ENCODE assay signal across 28 cellular contexts in genomic region chr3:119085070-119085439, GRCh38. TPM values are rescaled to one million over a fixed set of nuclear protein-coding genes. Genes with fewer than 3 reads are reported as not detected.
"Had no signal": no experiment of that assay in that cellular context is flagged by ENCODE, and none has a peak within 500 bp of the region (broad histone marks: within the 10 kb centered on the region; RNA-seq: fewer than 3 reads in every experiment).

No MANE protein-coding gene starts in this region.

- FAIRE-seq: small intestine had no signal

- H3K4me3 ChIP-seq: adrenal gland, ascending aorta, colonic mucosa, dorsolateral prefrontal cortex, esophagus squamous epithelium, gastrocnemius medialis, lung, neural progenitor cell, tibial artery had no signal

- H3K9ac ChIP-seq: neural progenitor cell had no signal

- ATAC-seq: activated CD4-positive, alpha-beta T cell treated with anti-CD3 and anti-CD28 coated beads for 36 hours; activated T-cell treated with anti-CD3 and anti-CD28 coated beads, Interleukin-2, amount 50 U/mL, for 4 hours; gastrocnemius medialis; left lobe of liver; naive thymus-derived CD8-positive, alpha-beta T cell; sciatic nerve; stimulated activated effector memory CD8-positive, alpha-beta T cell treated with anti-CD3 and anti-CD28 coated beads, Interleukin-12 subunit alpha, Interleukin-12 subunit beta, amount 100 ng/mL, for 72 hours had no signal

- H3K36me3 ChIP-seq: adrenal gland, ascending aorta, colonic mucosa, esophagus squamous epithelium, gastrocnemius medialis, neural progenitor cell, tibial artery had no signal

- DNase-seq: activated B cell treated with CpG ODN at 0.5 μM for 24 hours; activated CD4-positive, alpha-beta T cell treated with anti-CD3 and anti-CD28 coated beads for 36 hours; activated CD4-positive, alpha-beta T cell treated with anti-CD3 and anti-CD28 coated beads, Interleukin-2, amount 50 U/mL, for 4 hours; activated CD8-positive, alpha-beta memory T cell treated with anti-CD3 and anti-CD28 coated beads for 24 hours; activated CD8-positive, alpha-beta memory T cell treated with anti-CD3 and anti-CD28 coated beads, Interleukin-2, amount 50 U/mL, for 4 hours; activated naive CD4-positive, alpha-beta T cell; activated T-cell treated with anti-CD3 and anti-CD28 coated beads, Interleukin-2, amount 50 U/mL, for 4 hours; adrenal gland; colonic mucosa; dorsolateral prefrontal cortex; esophagus squamous epithelium; gastrocnemius medialis; hypothalamus; immature natural killer cell; naive thymus-derived CD8-positive, alpha-beta T cell; small intestine; stimulated activated CD4-positive, alpha-beta T cell treated with anti-CD3 and anti-CD28 coated beads, Interleukin-2, amount 100 ng/mL, for 24 hours; stimulated activated naive CD8-positive, alpha-beta T cell treated with anti-CD3 and anti-CD28 coated beads, Interleukin-15, amount 100 ng/mL, for 72 hours; T1000; tibial artery had no signal

- H3K9me3 ChIP-seq: adrenal gland, ascending aorta, colonic mucosa, esophagus squamous epithelium, gastrocnemius medialis, tibial artery had no signal

- H3K4me2 ChIP-seq: neural progenitor cell had no signal

- H2AFZ ChIP-seq: neural progenitor cell had no signal

- H3K27me3 ChIP-seq: adrenal gland, ascending aorta, colonic mucosa, dorsolateral prefrontal cortex, esophagus squamous epithelium, gastrocnemius medialis, neural progenitor cell, tibial artery had no signal

- H3K27ac ChIP-seq: adrenal gland, ascending aorta, colonic mucosa, dorsolateral prefrontal cortex, esophagus squamous epithelium, gastrocnemius medialis, neural progenitor cell, tibial artery had no signal

- H3K4me1 ChIP-seq: adrenal gland, ascending aorta, colonic mucosa, esophagus squamous epithelium, gastrocnemius medialis, neural progenitor cell, tibial artery had no signal

RNA-seq across cellular contexts. Expression of gene IGSF11, which starts 50.4 kb away (rescaled TPM):
- total RNA-seq: activated B cell treated with CpG ODN at 0.5 μM for 24 hours; activated T-cell treated with anti-CD3 and anti-CD28 coated beads, Interleukin-2, amount 50 U/mL, for 4 hours; activated T-helper 2 cell treated with anti-CD3 and anti-CD28 coated beads, Interferon-gamma antibody, Interleukin-2, Interleukin-4, amounts not matched to agents 10 μg/mL and 5 μg/mL and 100 μg/mL, durations not matched to agents 14 hours and 24 hours and 36 hours; ascending aorta; kidney epithelial cell had no signal
- polyA plus RNA-seq: immature natural killer cell had no signal
